ENCODE assay signal across 17 cellular contexts in genomic region chr7:107041097-107041496, GRCh38. TPM values are rescaled to one million over a fixed set of nuclear protein-coding genes. Genes with fewer than 3 reads are reported as not detected.
DNase-seq lines count a peak whose midpoint lies in the region; ATAC-seq and TF ChIP-seq lines count a peak whose summit lies in the region.
"Had no signal": no experiment of that assay in that cellular context is flagged by ENCODE, and none has a peak within 500 bp of the region (broad histone marks: within the 10 kb centered on the region; RNA-seq: fewer than 3 reads in every experiment).

No MANE protein-coding gene starts in this region.

- no peaks in the 10 kb centered on the region; the same call in 1 of the 2 replicates for H3K9me1 ChIP-seq in IMR-90 (ENCODE audit: insufficient read depth, low read length)

- no peak overlapping the region for H2AK9ac ChIP-seq in IMR-90 (replicated peaks; ENCODE audit: low read depth, low read length, poor library complexity)

- peaks cover 7% of the 10 kb centered on the region for H3K36me3 Mint-ChIP-seq in dendritic cell treated with granulocyte-macrophage colony-stimulating factor and Interleukin-4, amounts not matched to agents 40 ng/mL and 50 ng/mL, for 4 days (ENCODE audit: low read depth)
- H3K36me3 Mint-ChIP-seq: CD4-positive, alpha-beta memory T cell had no signal

- no peak overlapping the region for H2BK5ac ChIP-seq in IMR-90 (ENCODE audit: low read depth, low read length, poor library complexity, severe bottlenecking)

- no peak overlapping the region for H3K56ac ChIP-seq in IMR-90 (ENCODE audit: extremely low read depth, insufficient read depth, low read length)

- no peak for ATAC-seq in IMR-90 (ENCODE audit: low read depth)
- peak; percentile 54 for ATAC-seq in mucosa of descending colon
- ATAC-seq in GM19351 (IDR thresholded peaks at IDR 0.05; ENCODE audit: unreplicated experiment): no peak
- no peak for ATAC-seq in GM21390 (IDR thresholded peaks at IDR 0.05; ENCODE audit: unreplicated experiment)

- H3K27ac ChIP-seq in IMR-90 (ENCODE audit: insufficient read depth, low read length): no peak overlapping the region
- H3K27ac ChIP-seq: GM23248 had no signal

- H4K5ac ChIP-seq in IMR-90 (ENCODE audit: low read depth, low read length): no peak overlapping the region

- H3K4me1 ChIP-seq in IMR-90 (ENCODE audit: control insufficient read depth, insufficient read depth, low read length) (peaks cover 2% of the 10 kb centered on the region; the same call in 1 of the 2 replicates), mucosa of descending colon (ENCODE audit: low read depth) (peaks cover 16% of the 10 kb centered on the region)
- H3K4me1 ChIP-seq: BE2C had no signal

- DNase-seq in IMR-90 (no peak), mucosa of descending colon (no peak), GM13977 (ENCODE audit: low spot score) (no peak), CD1c-positive myeloid dendritic cell (ENCODE audit: extremely low spot score) (no peak)
- DNase-seq: ACHN; BE2C; C1 segment of cervical spinal cord; CD4-positive, alpha-beta memory T cell; DMS153; DMS79; GDM1; GM23248; H7; KG1 had no signal

- H3K18ac ChIP-seq in IMR-90 (ENCODE audit: low read depth, low read length): no peak overlapping the region

- no peak overlapping the region for H4K8ac ChIP-seq in IMR-90 (ENCODE audit: low read depth in 2 of 2, low read length in 2 of 2)

- H3K27me3 Mint-ChIP-seq in dendritic cell treated with granulocyte-macrophage colony-stimulating factor and Interleukin-4, amounts not matched to agents 40 ng/mL and 50 ng/mL, for 4 days: peaks cover 3% of the 10 kb centered on the region

- H3K27ac Mint-ChIP-seq in dendritic cell treated with granulocyte-macrophage colony-stimulating factor and Interleukin-4, amounts not matched to agents 40 ng/mL and 50 ng/mL, for 4 days: peak overlapping the region; percentile 93
- H3K27ac Mint-ChIP-seq: CD4-positive, alpha-beta memory T cell had no signal

- TF ChIP-seq CTCF in IMR-90 (conservative IDR thresholded peaks at IDR 0.05; ENCODE audit: low read depth, low read length) (no peak), mucosa of descending colon (IDR thresholded peaks at IDR 0.05) (no peak), GM13977 (IDR thresholded peaks at IDR 0.05; ENCODE audit: extremely low read depth, insufficient read depth, missing control alignments) (no peak)

- BruUV-seq in IMR-90 (replicated peaks; lab: Mats Ljungman, UMichigan): no TSS peak

- POLR2A ChIA-PET in IMR-90 (lab: Charles Lee; ENCODE audit: unreplicated experiment): no interaction called here

- H4K20me1 ChIP-seq in IMR-90 (ENCODE audit: insufficient read depth, low read length): no peaks in the 10 kb centered on the region

- peaks cover 44% of the 10 kb centered on the region for H3K4me1 Mint-ChIP-seq in dendritic cell treated with granulocyte-macrophage colony-stimulating factor and Interleukin-4, amounts not matched to agents 40 ng/mL and 50 ng/mL, for 4 days (ENCODE audit: low read depth)

- no peaks in the 10 kb centered on the region for H3K9me3 ChIP-seq in IMR-90 (ENCODE audit: control insufficient read depth, insufficient read depth, low read length)
- H3K9me3 ChIP-seq in mucosa of descending colon: no peaks in the 10 kb centered on the region
- H3K9me3 ChIP-seq: BE2C had no signal

- no peak for TF ChIP-seq POLR2A in IMR-90 (IDR thresholded peaks at IDR 0.05; ENCODE audit: low read depth, low read length)

- dilution Hi-C loops in IMR-90 (cut with HindIII; ENCODE audit: low sequenced_read_pairs, unreplicated experiment): no loop called here

- peaks cover 9% of the 10 kb centered on the region for H3K9me3 Mint-ChIP-seq in dendritic cell treated with granulocyte-macrophage colony-stimulating factor and Interleukin-4, amounts not matched to agents 40 ng/mL and 50 ng/mL, for 4 days

- no peak overlapping the region for H2BK120ac ChIP-seq in IMR-90 (ENCODE audit: low read depth, low read length)

- H2AK5ac ChIP-seq in IMR-90 (ENCODE audit: low read depth, low read length): 0 out of 2 replicates have a peak overlapping the region, but pooled peaks have one; percentile 0

- H2AFZ ChIP-seq in IMR-90 (replicated peaks; ENCODE audit: low read length, poor library complexity): no peak overlapping the region
- H2AFZ ChIP-seq: GM23248 had no signal

- no peak overlapping the region for H2BK20ac ChIP-seq in IMR-90 (ENCODE audit: low read depth, low read length)

- no peaks in the 10 kb centered on the region for H3K27me3 ChIP-seq in IMR-90 (ENCODE audit: control insufficient read depth, insufficient read depth, low read length)
- H3K27me3 ChIP-seq: BE2C had no signal

- in situ Hi-C loops in IMR-90 (cut with MboI; ENCODE audit: low sequenced_read_pairs) (no loop called here), GM13977 (cut with MboI; ENCODE audit: low pct_unique_long_range_greater_than_20kb, low sequenced_read_pairs, unreplicated experiment) (no loop called here)

- CTCF ChIA-PET in IMR-90 (lab: Yijun Ruan, JAX): no interaction called here

- H3K4me3 ChIP-seq in IMR-90 (ENCODE audit: insufficient read depth, low read depth, low read length): no peak overlapping the region
- H3K4me3 ChIP-seq in mucosa of descending colon: no peak overlapping the region
- H3K4me3 ChIP-seq: GM23248 had no signal

- H3K4ac ChIP-seq in IMR-90 (ENCODE audit: low read depth, low read length): no peak overlapping the region

- H3K36me3 ChIP-seq in IMR-90 (ENCODE audit: control insufficient read depth, insufficient read depth, low read length) (no peaks in the 10 kb centered on the region), mucosa of descending colon (ENCODE audit: low read depth) (no peaks in the 10 kb centered on the region)
- H3K36me3 ChIP-seq: BE2C had no signal

- H2BK15ac ChIP-seq in IMR-90 (ENCODE audit: low read depth, low read length): no peak overlapping the region

- no peak overlapping the region for H3K14ac ChIP-seq in IMR-90 (replicated peaks; ENCODE audit: low read depth, low read length)

- H3K4me2 ChIP-seq in IMR-90 (ENCODE audit: low read depth, low read length): no peak overlapping the region

- 0 out of 2 replicates have a peak overlapping the region, but pooled peaks have one; percentile 29 for H3K23ac ChIP-seq in IMR-90 (ENCODE audit: low read depth, low read length)

- H3K79me1 ChIP-seq in IMR-90 (ENCODE audit: low read depth in 1 of 2, low read length in 2 of 2): no peaks in the 10 kb centered on the region; a peak in 1 of 4 replicates

- no CpG with 5 or more reads among the region's 2 CpGs for WGBS in IMR-90 (ENCODE audit: extremely low coverage in 2 of 2, insufficient read length in 1 of 2), 2 experiments

- TF ChIP-seq RAD21 in IMR-90 (IDR thresholded peaks at IDR 0.05; ENCODE audit: low read length): no peak

- peak overlapping the region; percentile 83 for H3K4me3 Mint-ChIP-seq in dendritic cell treated with granulocyte-macrophage colony-stimulating factor and Interleukin-4, amounts not matched to agents 40 ng/mL and 50 ng/mL, for 4 days

- no peak overlapping the region for H3K9ac ChIP-seq in IMR-90 (ENCODE audit: low read depth, low read length)
- H3K9ac ChIP-seq: GM23248 had no signal

- H4K91ac ChIP-seq in IMR-90 (ENCODE audit: insufficient read depth, low read depth, low read length): no peak overlapping the region

- intact Hi-C loops in IMR-90 (cut with micrococcal nuclease) (loop anchor here (10.0 kb wide), 1 partner anchor 866 kb away; no protein-coding TSS in a partner anchor), mucosa of descending colon (cut with DNase I, micrococcal nuclease) (no loop called here)
- intact Hi-C loops in dendritic cell treated with granulocyte-macrophage colony-stimulating factor and Interleukin-4, amounts not matched to agents 40 ng/mL and 50 ng/mL, for 4 days (cut with micrococcal nuclease): loop anchor here (5.0 to 10.0 kb wide), 2 partner anchors 89 to 104 kb away; no protein-coding TSS in a partner anchor

TF ChIP-seq in IMR-90, 13 proteins besides CTCF, POLR2A, EP300 and RAD21:
- TF ChIP-seq NFE2L2 (IDR thresholded peaks at IDR 0.05; ENCODE audit: low read depth, low read length) (no peak), MAZ (IDR thresholded peaks at IDR 0.05; ENCODE audit: borderline replicate concordance, low read depth, low read length) (no peak), SMC3 (IDR thresholded peaks at IDR 0.05; ENCODE audit: low read depth, low read length) (no peak), MXI1 (IDR thresholded peaks at IDR 0.05; ENCODE audit: borderline replicate concordance, low read depth, low read length) (no peak)

RNA-seq across cellular contexts. Expression of gene PRKAR2B, which starts 3.4 kb away (rescaled TPM):
- 3.0 and 8.1 TPM in 2 replicates for total RNA-seq in IMR-90 (2012; rRNA removed)
- 2.5 and 3.1 TPM in 2 replicates for polyA plus RNA-seq in IMR-90 (2012; rRNA removed)
- polyA plus RNA-seq in IMR-90 (2012; cell fraction: cytosol; rRNA removed): 0.49 and 0.69 TPM in 2 replicates
- polyA plus RNA-seq in IMR-90 (2012; cell fraction: nucleus; rRNA removed; ENCODE audit: low replicate concordance): 0.21 and 1.1 TPM in 2 replicates
- 10 to 100 TPM in 1 of 3 donors, 1 to 10 TPM in 2; 4.6 to 20.8 (median 6.4) TPM for total RNA-seq in mucosa of descending colon

Comparison
In these comparisons a context has a peak if more than half of its experiments do, and no peak if none do; other contexts are left out.
1. intact Hi-C loops: an anchor here in IMR-90 (10.0 kb wide) and dendritic cell treated with granulocyte-macrophage colony-stimulating factor and Interleukin-4, amounts not matched to agents 40 ng/mL and 50 ng/mL, for 4 days (5.0 to 10.0 kb wide); none called in mucosa of descending colon.